1 cellular context compared by ENCODE assay signal in genomic region chr19:518292-519231, GRCh38.
TF ChIP-seq lines count a peak whose summit lies in the region.

No MANE protein-coding gene starts in this region.

TF ChIP-seq in GM23338, 12 proteins besides CTCF, POLR2A, EP300 and RAD21 (continued from another document):
- TF ChIP-seq ZNF462 (CRISPR knock-in tag; IDR thresholded peaks at IDR 0.05) (no peak), ZNF331 (CRISPR knock-in tag; IDR thresholded peaks at IDR 0.05; ENCODE audit: low read depth) (no peak), CREB1 (CRISPR knock-in tag; IDR thresholded peaks at IDR 0.05; ENCODE audit: low read depth) (no peak), ZNF114 (CRISPR knock-in tag; IDR thresholded peaks at IDR 0.05) (no peak), STAT1 (IDR thresholded peaks at IDR 0.05; ENCODE audit: unreplicated experiment) (no peak), POLR2AphosphoS5 (IDR thresholded peaks at IDR 0.05; ENCODE audit: low read depth) (no peak), EZH2 (IDR thresholded peaks at IDR 0.05; ENCODE audit: low read depth, unreplicated experiment) (no peak), JUNB (IDR thresholded peaks at IDR 0.05; ENCODE audit: unreplicated experiment) (no peak), NANOG (IDR thresholded peaks at IDR 0.05; ENCODE audit: borderline replicate concordance) (no peak)
- TF ChIP-seq, protein P1, sequence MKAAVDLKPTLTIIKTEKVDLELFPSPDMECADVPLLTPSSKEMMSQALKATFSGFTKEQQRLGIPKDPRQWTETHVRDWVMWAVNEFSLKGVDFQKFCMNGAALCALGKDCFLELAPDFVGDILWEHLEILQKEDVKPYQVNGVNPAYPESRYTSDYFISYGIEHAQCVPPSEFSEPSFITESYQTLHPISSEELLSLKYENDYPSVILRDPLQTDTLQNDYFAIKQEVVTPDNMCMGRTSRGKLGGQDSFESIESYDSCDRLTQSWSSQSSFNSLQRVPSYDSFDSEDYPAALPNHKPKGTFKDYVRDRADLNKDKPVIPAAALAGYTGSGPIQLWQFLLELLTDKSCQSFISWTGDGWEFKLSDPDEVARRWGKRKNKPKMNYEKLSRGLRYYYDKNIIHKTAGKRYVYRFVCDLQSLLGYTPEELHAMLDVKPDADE (IDR thresholded peaks at IDR 0.05): no peak
- TF ChIP-seq, protein P2, sequence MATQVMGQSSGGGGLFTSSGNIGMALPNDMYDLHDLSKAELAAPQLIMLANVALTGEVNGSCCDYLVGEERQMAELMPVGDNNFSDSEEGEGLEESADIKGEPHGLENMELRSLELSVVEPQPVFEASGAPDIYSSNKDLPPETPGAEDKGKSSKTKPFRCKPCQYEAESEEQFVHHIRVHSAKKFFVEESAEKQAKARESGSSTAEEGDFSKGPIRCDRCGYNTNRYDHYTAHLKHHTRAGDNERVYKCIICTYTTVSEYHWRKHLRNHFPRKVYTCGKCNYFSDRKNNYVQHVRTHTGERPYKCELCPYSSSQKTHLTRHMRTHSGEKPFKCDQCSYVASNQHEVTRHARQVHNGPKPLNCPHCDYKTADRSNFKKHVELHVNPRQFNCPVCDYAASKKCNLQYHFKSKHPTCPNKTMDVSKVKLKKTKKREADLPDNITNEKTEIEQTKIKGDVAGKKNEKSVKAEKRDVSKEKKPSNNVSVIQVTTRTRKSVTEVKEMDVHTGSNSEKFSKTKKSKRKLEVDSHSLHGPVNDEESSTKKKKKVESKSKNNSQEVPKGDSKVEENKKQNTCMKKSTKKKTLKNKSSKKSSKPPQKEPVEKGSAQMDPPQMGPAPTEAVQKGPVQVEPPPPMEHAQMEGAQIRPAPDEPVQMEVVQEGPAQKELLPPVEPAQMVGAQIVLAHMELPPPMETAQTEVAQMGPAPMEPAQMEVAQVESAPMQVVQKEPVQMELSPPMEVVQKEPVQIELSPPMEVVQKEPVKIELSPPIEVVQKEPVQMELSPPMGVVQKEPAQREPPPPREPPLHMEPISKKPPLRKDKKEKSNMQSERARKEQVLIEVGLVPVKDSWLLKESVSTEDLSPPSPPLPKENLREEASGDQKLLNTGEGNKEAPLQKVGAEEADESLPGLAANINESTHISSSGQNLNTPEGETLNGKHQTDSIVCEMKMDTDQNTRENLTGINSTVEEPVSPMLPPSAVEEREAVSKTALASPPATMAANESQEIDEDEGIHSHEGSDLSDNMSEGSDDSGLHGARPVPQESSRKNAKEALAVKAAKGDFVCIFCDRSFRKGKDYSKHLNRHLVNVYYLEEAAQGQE (IDR thresholded peaks at IDR 0.05; ENCODE audit: unreplicated experiment): no peak
